Comparison of ENCODE assay signal across 18 cellular contexts in the genomic region with DNA sequence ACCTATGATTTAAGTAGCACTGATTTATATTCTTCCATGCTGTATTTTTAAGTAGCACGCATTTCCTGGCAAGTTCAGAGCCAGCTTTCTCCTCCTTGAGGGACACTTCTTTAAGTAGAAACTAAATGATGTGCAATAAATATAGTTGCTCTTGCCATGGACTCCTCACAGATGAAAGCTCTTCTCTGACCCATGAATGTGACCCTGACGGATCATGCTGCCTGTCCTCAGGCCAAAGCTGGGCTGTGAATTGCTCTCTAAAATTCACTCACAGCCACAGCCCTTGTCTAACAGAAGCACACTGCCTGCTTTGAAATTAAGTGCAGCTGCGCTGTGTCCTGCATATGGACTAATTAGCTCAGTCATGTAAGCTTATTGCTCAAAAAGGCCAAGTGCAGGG.
"Had no signal": no experiment of that assay in that cellular context is flagged by ENCODE, and none has a peak within 500 bp of the region (broad histone marks: within the 10 kb centered on the region; RNA-seq: fewer than 3 reads in every experiment).

No MANE protein-coding gene starts in this region.

- H3K27ac ChIP-seq: HL-60, RWPE1 had no signal

- H3K9me3 ChIP-seq: SK-N-SH had no signal

- H3K9ac ChIP-seq: SK-N-SH had no signal

- DNase-seq: KBM-7, MV-4-11, NCI-H1048, NCI-H1105, NCI-H1417 treated with DMSO at 0.1 percent for 48 hours, NCI-H146, NCI-H1694 treated with DMSO at 0.1 percent for 48 hours, NCI-H1930, NCI-H2081, NCI-H2107, NCI-H2227 treated with DMSO at 0.1 percent for 48 hours, NCI-H524 treated with DMSO at 0.1 percent for 48 hours, NCI-H69, NCI-H774, SHP77, SK-N-SH had no signal

- H3K4me2 ChIP-seq: SK-N-SH had no signal
